ENCODE assay signal across 9 cellular contexts in genomic region chr4:103786014-103786413, GRCh38.
A peak's percentile ranks its signal among the peaks of the same experiment; 100 is the strongest.
DNase-seq lines count a peak whose midpoint lies in the region; ATAC-seq, FAIRE-seq and TF ChIP-seq lines count a peak whose summit lies in the region.
"Had no signal": no experiment of that assay in that cellular context is flagged by ENCODE, and none has a peak within 500 bp of the region (broad histone marks: within the 10 kb centered on the region; RNA-seq: fewer than 3 reads in every experiment).

No MANE protein-coding gene starts in this region.

- no peak overlapping the region for H3K27ac ChIP-seq in small intestine (ENCODE audit: low read depth in 1 of 2, low read length in 1 of 2)

- no peaks in the 10 kb centered on the region for H3K4me1 ChIP-seq in small intestine (ENCODE audit: control insufficient read depth in 2 of 2, insufficient read depth in 1 of 2, low read depth in 1 of 2, low read length in 1 of 2)

- peak; percentile 57 for TF ChIP-seq CTCF in AG09319 (IDR thresholded peaks at IDR 0.05; ENCODE audit: low read depth, low read length)

- FAIRE-seq in small intestine (lab: Jason Lieb, UNC), result no peak

- no peaks in the 10 kb centered on the region for H3K36me3 ChIP-seq in small intestine (ENCODE audit: control insufficient read depth in 2 of 2, insufficient read depth in 2 of 2, low read length in 2 of 2)

- H3K4me3 ChIP-seq in small intestine (ENCODE audit: low read depth in 1 of 2, low read length in 2 of 2), result no peak overlapping the region
- H3K4me3 ChIP-seq: mucosa of descending colon had no signal

- DNase-seq in AG09319 (ENCODE audit: extremely low read depth, low read depth) (peak; percentile 5), NCI-H345 treated with DMSO at 0.1 percent for 48 hours (lab: John Stamatoyannopoulos, UW; ENCODE audit: unreplicated experiment) (peak; percentile 7), dermis microvascular lymphatic vessel endothelial cell (ENCODE audit: low read depth in 2 of 2) (peak; percentile 2 to 27), renal cortical epithelial cell (ENCODE audit: low read depth) (peak; percentile 2), small intestine (no peak)
- DNase-seq in activated CD8-positive, alpha-beta memory T cell treated with anti-CD3 and anti-CD28 coated beads, Interleukin-2, amount 50 U/mL, for 4 hours, result no peak

- no peaks in the 10 kb centered on the region for H3K9me3 ChIP-seq in small intestine (ENCODE audit: control insufficient read depth, low read depth)

- WGBS in small intestine, 3 donors, result 74 to 83% (median 76%) methylated on average over 2 of the region's 2 CpGs

- no peaks in the 10 kb centered on the region for H3K27me3 ChIP-seq in small intestine (ENCODE audit: control insufficient read depth in 2 of 2, insufficient read depth in 2 of 2, low read length in 2 of 2)

- peak; percentile 90 for ATAC-seq in GM18502 (IDR thresholded peaks at IDR 0.05; ENCODE audit: poor library complexity, unreplicated experiment)
- ATAC-seq in HG02763 (IDR thresholded peaks at IDR 0.05; ENCODE audit: unreplicated experiment), result peak; percentile 74
- ATAC-seq: mucosa of descending colon had no signal

Comparison
In these comparisons a context has a peak if more than half of its experiments do, and no peak if none do; other contexts are left out.
1. DNase-seq: peak in AG09319 (single experiment), NCI-H345 treated with DMSO at 0.1 percent for 48 hours (single experiment), dermis microvascular lymphatic vessel endothelial cell (2 of 2) and renal cortical epithelial cell (single experiment); none in activated CD8-positive, alpha-beta memory T cell treated with anti-CD3 and anti-CD28 coated beads, Interleukin-2, amount 50 U/mL, for 4 hours (single experiment) and small intestine (single experiment).